8 cellular contexts compared by ENCODE assay signal in the genomic region with DNA sequence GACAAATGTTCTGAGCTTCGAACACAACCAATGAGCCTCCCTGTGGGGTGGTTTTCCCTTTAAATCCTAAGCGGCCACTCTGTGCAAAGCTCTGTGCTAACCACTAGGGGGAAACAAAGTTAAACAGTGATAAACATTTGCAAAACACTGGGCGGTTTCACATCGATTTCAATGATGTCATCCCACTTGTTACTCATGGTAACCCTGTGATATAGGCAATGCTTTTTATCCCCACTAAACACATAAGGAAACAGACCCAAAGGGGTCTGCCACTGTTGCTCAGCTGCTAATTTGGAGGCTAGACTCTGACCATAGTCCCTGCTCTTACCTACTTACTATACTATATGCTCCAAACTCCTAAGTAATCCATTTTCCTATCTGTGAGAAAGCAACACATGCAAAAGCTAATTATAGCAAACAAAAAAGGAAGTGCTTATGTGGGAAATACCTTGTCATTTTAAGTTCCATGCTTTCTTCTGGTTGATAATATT. TPM values are rescaled to one million over a fixed set of nuclear protein-coding genes. Genes with fewer than 3 reads are reported as not detected.
DNase-seq lines count a peak whose midpoint lies in the region; ATAC-seq and TF ChIP-seq lines count a peak whose summit lies in the region.

No MANE protein-coding gene starts in this region.

- H3K9me3 Mint-ChIP-seq in activated T-cell treated with anti-CD3 and anti-CD28 coated beads, Interleukin-2, amount 50 U/mL, for 4 hours, result no peaks in the 10 kb centered on the region
- no peaks in the 10 kb centered on the region for H3K9me3 Mint-ChIP-seq in osteocyte (ENCODE audit: unreplicated experiment)

- no peaks in the 10 kb centered on the region for H3K27me3 ChIP-seq in gastroesophageal sphincter

- H3K4me1 ChIP-seq in gastroesophageal sphincter, result no peaks in the 10 kb centered on the region

- ATAC-seq in GM21619 (IDR thresholded peaks at IDR 0.05; ENCODE audit: unreplicated experiment) (peak; percentile 99), gastroesophageal sphincter (peak; percentile 73)
- ATAC-seq in activated T-cell treated with anti-CD3 and anti-CD28 coated beads, Interleukin-2, amount 50 U/mL, for 4 hours, result peak; percentile 95 to 98

- H3K4me3 ChIP-seq in gastroesophageal sphincter, result no peak overlapping the region

- H3K4me3 Mint-ChIP-seq in activated T-cell treated with anti-CD3 and anti-CD28 coated beads, Interleukin-2, amount 50 U/mL, for 4 hours, result no peak overlapping the region
- H3K4me3 Mint-ChIP-seq in osteocyte (ENCODE audit: unreplicated experiment), result no peak overlapping the region

- no peak overlapping the region for H3K27ac ChIP-seq in gastroesophageal sphincter

- DNase-seq in G401 (ENCODE audit: low spot score), result peak; percentile 21
- peak in 55 of 76 experiments; percentile 3 to 76 (median 32) for DNase-seq in HUDEP-2 (lab: John Stamatoyannopoulos, UW; ENCODE audit: unreplicated experiment in 76 of 76)
- DNase-seq in NOMO-1 (lab: John Stamatoyannopoulos, UW; ENCODE audit: unreplicated experiment in 2 of 2), result peak; percentile 79 to 93
- no peak for DNase-seq in activated T-cell treated with anti-CD3 and anti-CD28 coated beads, Interleukin-2, amount 50 U/mL, for 4 hours
- no peak for DNase-seq in osteocyte (ENCODE audit: extremely low spot score, unreplicated experiment)
- no peak for DNase-seq in DMS79 treated with DMSO at 0.1 percent for 48 hours (lab: John Stamatoyannopoulos, UW)

- in situ Hi-C loops in G401 (cut with HindIII; ENCODE audit: low sequenced_read_pairs), result no loop called here

- TF ChIP-seq EP300 in gastroesophageal sphincter (IDR thresholded peaks at IDR 0.05), result no peak

- no peak for TF ChIP-seq POLR2A in gastroesophageal sphincter (IDR thresholded peaks at IDR 0.05)

- peaks cover 8% of the 10 kb centered on the region for H3K4me1 Mint-ChIP-seq in activated T-cell treated with anti-CD3 and anti-CD28 coated beads, Interleukin-2, amount 50 U/mL, for 4 hours (ENCODE audit: low read depth)
- H3K4me1 Mint-ChIP-seq in osteocyte (ENCODE audit: unreplicated experiment), result peaks cover 5% of the 10 kb centered on the region

- peaks cover 21% of the 10 kb centered on the region for H3K27me3 Mint-ChIP-seq in activated T-cell treated with anti-CD3 and anti-CD28 coated beads, Interleukin-2, amount 50 U/mL, for 4 hours (ENCODE audit: low read depth)
- H3K27me3 Mint-ChIP-seq in osteocyte (ENCODE audit: unreplicated experiment), result no peaks in the 10 kb centered on the region

- H3K9me3 ChIP-seq in gastroesophageal sphincter, result no peaks in the 10 kb centered on the region

- TF ChIP-seq CTCF in gastroesophageal sphincter (IDR thresholded peaks at IDR 0.05) (peak; percentile 36 to 69 (median 57)), osteocyte (IDR thresholded peaks at IDR 0.05) (peak; percentile 79)

- H3K27ac Mint-ChIP-seq in osteocyte (ENCODE audit: unreplicated experiment), result peak overlapping the region; percentile 23

- no peaks in the 10 kb centered on the region for H3K36me3 Mint-ChIP-seq in activated T-cell treated with anti-CD3 and anti-CD28 coated beads, Interleukin-2, amount 50 U/mL, for 4 hours (ENCODE audit: insufficient read depth)
- no peaks in the 10 kb centered on the region for H3K36me3 Mint-ChIP-seq in osteocyte (ENCODE audit: unreplicated experiment)

- 0 to 24% methylated on average over 3 of the region's 4 CpGs for WGBS in gastroesophageal sphincter (ENCODE audit: low coverage in 1 of 2), 2 donors

- no peaks in the 10 kb centered on the region for H3K36me3 ChIP-seq in gastroesophageal sphincter

RNA-seq across cellular contexts. Expression of gene PTPN3, which starts 57.3 kb away (rescaled TPM):
- 0.20 and 0.37 TPM in 2 replicates for total RNA-seq in G401 (2014; rRNA removed; shearing (Covaris generic))
- total RNA-seq in activated T-cell treated with anti-CD3 and anti-CD28 coated beads, Interleukin-2, amount 50 U/mL, for 4 hours, result under 1 TPM; 0.03 to 0.18 (median 0.08) TPM
- total RNA-seq in gastroesophageal sphincter (1 to 10 TPM; 1.2 to 3.4 (median 1.6) TPM), osteocyte (4.6 and 4.7 TPM in 2 replicates)

Comparison
In these comparisons a context has a peak if more than half of its experiments do, and no peak if none do; other contexts are left out.
1. DNase-seq: peak in G401 (single experiment), HUDEP-2 (55 of 76) and NOMO-1 (2 of 2); none in activated T-cell treated with anti-CD3 and anti-CD28 coated beads, Interleukin-2, amount 50 U/mL, for 4 hours (single experiment), osteocyte (single experiment) and DMS79 treated with DMSO at 0.1 percent for 48 hours (single experiment).
2. Peak in every context shown above with its lines, with median percentiles within 50 percentile points of each other: ATAC-seq.